ENCODE assay signal across 17 cellular contexts in the genomic region with DNA sequence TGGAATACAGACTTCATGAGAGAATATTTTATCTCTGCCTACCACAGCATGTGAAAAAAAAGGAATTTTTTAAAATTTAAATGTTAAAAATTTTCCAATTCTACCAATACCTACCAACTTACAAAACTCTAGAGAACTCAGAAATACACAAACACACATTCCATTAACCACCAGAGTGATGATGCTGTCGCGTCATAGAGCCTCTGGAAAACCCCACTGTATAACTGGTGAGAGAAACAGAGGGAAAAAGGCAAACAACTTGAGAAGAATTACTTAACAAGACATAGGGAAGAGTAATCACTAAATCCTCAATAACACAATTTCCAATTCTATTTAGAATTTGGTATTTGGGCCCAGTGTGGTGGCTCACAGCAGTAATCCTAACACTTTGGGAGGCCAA.
"Had no signal": no experiment of that assay in that cellular context is flagged by ENCODE, and none has a peak within 500 bp of the region (broad histone marks: within the 10 kb centered on the region; RNA-seq: fewer than 3 reads in every experiment).

No MANE protein-coding gene starts in this region.

- DNase-seq: activated CD4-positive, alpha-beta T cell treated with anti-CD3 and anti-CD28 coated beads for 4 hours; activated effector memory CD4-positive, alpha-beta T cell treated with anti-CD3 and anti-CD28 coated beads, Interleukin-2, amount 50 U/mL, for 16 hours; adrenal gland; effector memory CD4-positive, alpha-beta T cell; heart right ventricle; kidney glomerular epithelial cell; left ventricle myocardium superior; stimulated activated CD4-positive, alpha-beta T cell treated with anti-CD3 and anti-CD28 coated beads, Interleukin-12 subunit alpha, Interleukin-12 subunit beta, amount 100 ng/mL, for 4 hours; stimulated activated CD8-positive, alpha-beta memory T cell treated with anti-CD3 and anti-CD28 coated beads, Interleukin-4, amount 100 ng/mL, for 48 hours; stimulated activated naive CD4-positive, alpha-beta T cell treated with Interleukin-2 at 50 U/mL for 16 hours; trophoblast cell had no signal

- H3K4me3 Mint-ChIP-seq: dendritic cell treated with granulocyte-macrophage colony-stimulating factor and Interleukin-4, amounts not matched to agents 40 ng/mL and 50 ng/mL, for 4 days; neural crest cell; WTC11 had no signal

- H3K9me3 ChIP-seq: adrenal gland, esophagus muscularis mucosa, heart right ventricle, vagina had no signal

- H3K4me1 ChIP-seq: esophagus muscularis mucosa, vagina had no signal

- H3K27me3 Mint-ChIP-seq: progenitor cell of endocrine pancreas had no signal

- H3K27ac ChIP-seq: adrenal gland, esophagus muscularis mucosa, heart right ventricle, vagina had no signal

- H3K9me3 Mint-ChIP-seq: dendritic cell treated with granulocyte-macrophage colony-stimulating factor and Interleukin-4, amounts not matched to agents 40 ng/mL and 50 ng/mL, for 4 days; neural crest cell; WTC11 had no signal

- H3K27ac Mint-ChIP-seq: dendritic cell treated with granulocyte-macrophage colony-stimulating factor and Interleukin-4, amounts not matched to agents 40 ng/mL and 50 ng/mL, for 4 days; progenitor cell of endocrine pancreas; WTC11 had no signal

- ATAC-seq: heart right ventricle, left ventricle myocardium superior, WTC11 had no signal

- H3K4me3 ChIP-seq: adrenal gland, esophagus muscularis mucosa, heart right ventricle, vagina had no signal
